ENCODE assay signal across 1 cellular context in genomic region chr2:105910497-105911238, GRCh38.
TF ChIP-seq lines count a peak whose summit lies in the region.

No MANE protein-coding gene starts in this region.

TF ChIP-seq in HepG2, 621 proteins besides CTCF, POLR2A, EP300 and RAD21 (continued from another document):
- no peak for TF ChIP-seq REST (IDR thresholded peaks at IDR 0.05; ENCODE audit: borderline replicate concordance in 1 of 2, low read depth in 1 of 2, low read length in 2 of 2)
- no peak for TF ChIP-seq FLYWCH1 (CRISPR knock-in tag; IDR thresholded peaks at IDR 0.05)
- 0 out of 2 replicates have a peak, but pooled peaks have one; percentile 34 for TF ChIP-seq ZNF556 (CRISPR knock-in tag; IDR thresholded peaks at IDR 0.05; ENCODE audit: borderline replicate concordance)
- TF ChIP-seq ZNF512 (CRISPR knock-in tag; IDR thresholded peaks at IDR 0.05) = no peak
- no peak for TF ChIP-seq SNAPC2 (CRISPR knock-in tag; IDR thresholded peaks at IDR 0.05)
- no peak for TF ChIP-seq ZNF468 (CRISPR knock-in tag; IDR thresholded peaks at IDR 0.05)
- 0 out of 2 replicates have a peak, but pooled peaks have one; percentile 44 for TF ChIP-seq BORCS8-MEF2B (CRISPR knock-in tag; IDR thresholded peaks at IDR 0.05)
- no peak for TF ChIP-seq CREB3 (CRISPR knock-in tag; IDR thresholded peaks at IDR 0.05)
- no peak for TF ChIP-seq ZC3H4 (CRISPR knock-in tag; IDR thresholded peaks at IDR 0.05; ENCODE audit: borderline replicate concordance)
- peak; percentile 66; the same call in 1 of the 2 replicates for TF ChIP-seq ZNF782 (CRISPR knock-in tag; IDR thresholded peaks at IDR 0.05; ENCODE audit: borderline replicate concordance)
- peak; percentile 38; the same call in 1 of the 2 replicates for TF ChIP-seq ZNF350 (CRISPR knock-in tag; IDR thresholded peaks at IDR 0.05; ENCODE audit: borderline replicate concordance, low read depth)
- TF ChIP-seq IRF9 (CRISPR knock-in tag; IDR thresholded peaks at IDR 0.05; ENCODE audit: borderline replicate concordance) = 0 out of 2 replicates have a peak, but pooled peaks have one; percentile 64
- TF ChIP-seq ELF3 (CRISPR knock-in tag; IDR thresholded peaks at IDR 0.05) = no peak
- no peak for TF ChIP-seq ZSCAN25 (CRISPR knock-in tag; IDR thresholded peaks at IDR 0.05)
- TF ChIP-seq ZKSCAN8 (CRISPR knock-in tag; IDR thresholded peaks at IDR 0.05; ENCODE audit: borderline replicate concordance) = no peak
- no peak for TF ChIP-seq CBX2 (IDR thresholded peaks at IDR 0.05; ENCODE audit: low read depth, low read length)
- TF ChIP-seq CBX2 (CRISPR knock-in tag; IDR thresholded peaks at IDR 0.05; ENCODE audit: low read depth) = no peak
- TF ChIP-seq HDAC1 (CRISPR knock-in tag; IDR thresholded peaks at IDR 0.05) = peak; percentile 64; the same call in 1 of the 2 replicates
- no peak for TF ChIP-seq EEA1 (CRISPR knock-in tag; IDR thresholded peaks at IDR 0.05; ENCODE audit: borderline replicate concordance)
- TF ChIP-seq ZNF263 (CRISPR knock-in tag; IDR thresholded peaks at IDR 0.05) = peak; percentile 93
- 0 out of 2 replicates have a peak, but pooled peaks have one; percentile 57 for TF ChIP-seq ZNF501 (CRISPR knock-in tag; IDR thresholded peaks at IDR 0.05)
- no peak for TF ChIP-seq CAMTA2 (CRISPR knock-in tag; IDR thresholded peaks at IDR 0.05; ENCODE audit: borderline replicate concordance)
- no peak for TF ChIP-seq AGO1 (IDR thresholded peaks at IDR 0.05; ENCODE audit: low read depth, low read length, poor library complexity, severe bottlenecking)
- no peak for TF ChIP-seq ZFP1 (CRISPR knock-in tag; IDR thresholded peaks at IDR 0.05)
- no peak for TF ChIP-seq SMYD3 (CRISPR knock-in tag; IDR thresholded peaks at IDR 0.05)
- peak; percentile 90 for TF ChIP-seq MTA1 (CRISPR knock-in tag; IDR thresholded peaks at IDR 0.05; ENCODE audit: borderline replicate concordance)
- no peak for TF ChIP-seq ATAD3A (CRISPR knock-in tag; IDR thresholded peaks at IDR 0.05)
- no peak for TF ChIP-seq ZFP41 (CRISPR knock-in tag; IDR thresholded peaks at IDR 0.05; ENCODE audit: borderline replicate concordance)
- no peak for TF ChIP-seq ZNF280B (CRISPR knock-in tag; IDR thresholded peaks at IDR 0.05; ENCODE audit: borderline replicate concordance)
- 0 out of 2 replicates have a peak, but pooled peaks have one; percentile 22 for TF ChIP-seq MIXL1 (CRISPR knock-in tag; IDR thresholded peaks at IDR 0.05)
- TF ChIP-seq RFX3 (CRISPR knock-in tag; IDR thresholded peaks at IDR 0.05) = no peak
- TF ChIP-seq ZSCAN22 (CRISPR knock-in tag; IDR thresholded peaks at IDR 0.05) = no peak
- TF ChIP-seq BRCA1 (CRISPR knock-in tag; IDR thresholded peaks at IDR 0.05) = no peak
- no peak for TF ChIP-seq ZFP91 (CRISPR knock-in tag; IDR thresholded peaks at IDR 0.05; ENCODE audit: borderline replicate concordance)
- no peak for TF ChIP-seq ZNF772 (CRISPR knock-in tag; IDR thresholded peaks at IDR 0.05)
- 0 out of 2 replicates have a peak, but pooled peaks have one; percentile 31 for TF ChIP-seq ZHX2 (IDR thresholded peaks at IDR 0.05; ENCODE audit: low read depth)
- TF ChIP-seq ZHX2 (CRISPR knock-in tag; IDR thresholded peaks at IDR 0.05; ENCODE audit: borderline replicate concordance) = no peak
- peak; percentile 67 for TF ChIP-seq ATF3 (CRISPR knock-in tag; IDR thresholded peaks at IDR 0.05)
- TF ChIP-seq PHF5A (CRISPR knock-in tag; IDR thresholded peaks at IDR 0.05; ENCODE audit: low read depth, unreplicated experiment) = no peak
- no peak for TF ChIP-seq ZNF335 (CRISPR knock-in tag; IDR thresholded peaks at IDR 0.05)
- TF ChIP-seq HDAC6 (IDR thresholded peaks at IDR 0.05; ENCODE audit: low read depth, low read length) = no peak
- TF ChIP-seq ISL2 (CRISPR knock-in tag; IDR thresholded peaks at IDR 0.05) = peak; percentile 80
- no peak for TF ChIP-seq ZNF280D (CRISPR knock-in tag; IDR thresholded peaks at IDR 0.05)
- TF ChIP-seq CHD4 (IDR thresholded peaks at IDR 0.05; ENCODE audit: borderline replicate concordance, low read length) = peak; percentile 22; the same call in 1 of the 2 replicates
